Comparison of ENCODE assay signal across 11 cellular contexts in genomic region chr11:44563716-44564115, GRCh38. TPM values are rescaled to one million over a fixed set of nuclear protein-coding genes. Genes with fewer than 3 reads are reported as not detected.
A peak's percentile ranks its signal among the peaks of the same experiment; 100 is the strongest.
DNase-seq lines count a peak whose midpoint lies in the region; ATAC-seq and TF ChIP-seq lines count a peak whose summit lies in the region.
"Had no signal": no experiment of that assay in that cellular context is flagged by ENCODE, and none has a peak within 500 bp of the region (broad histone marks: within the 10 kb centered on the region; RNA-seq: fewer than 3 reads in every experiment).

No MANE protein-coding gene starts in this region.

- no peak for TF ChIP-seq POLR2A in gastroesophageal sphincter (IDR thresholded peaks at IDR 0.05)

- WGBS in gastroesophageal sphincter (ENCODE audit: low coverage in 1 of 2), 2 donors, result 73 to 78% methylated on average over 5 to 6 of the region's 6 CpGs

- H3K27ac Mint-ChIP-seq in CD4-positive, CD25-positive, alpha-beta regulatory T cell, result peak overlapping the region in 2 of 3 donors; percentile 29 to 54

- no peak for DNase-seq in CD4-positive, CD25-positive, alpha-beta regulatory T cell
- peak; percentile 48 for DNase-seq in adipocyte (ENCODE audit: low read depth)
- peak; percentile 63 for DNase-seq in skeletal muscle cell (ENCODE audit: low read depth)
- no peak for DNase-seq in NCI-H2107 (lab: John Stamatoyannopoulos, UW)
- no peak for DNase-seq in left lobe of liver (ENCODE audit: low spot score)
- DNase-seq: effector CD8-positive, alpha-beta T cell; NCI-H2171 treated with DMSO at 0.1 percent for 48 hours; stimulated activated CD4-positive, alpha-beta T cell treated with anti-CD3 and anti-CD28 coated beads, Interleukin-2, amount 100 ng/mL, for 24 hours had no signal

- H3K4me3 ChIP-seq in CD4-positive, CD25-positive, alpha-beta regulatory T cell (ENCODE audit: low read depth, low read length), result no peak overlapping the region
- H3K4me3 ChIP-seq in adipocyte (ENCODE audit: low read length), result no peak overlapping the region
- H3K4me3 ChIP-seq in gastroesophageal sphincter, result no peak overlapping the region
- H3K4me3 ChIP-seq in skeletal muscle cell (ENCODE audit: low read depth, low read length), result no peak overlapping the region

- no peaks in the 10 kb centered on the region for H3K36me3 Mint-ChIP-seq in CD4-positive, CD25-positive, alpha-beta regulatory T cell

- H3K36me3 ChIP-seq in CD4-positive, CD25-positive, alpha-beta regulatory T cell (ENCODE audit: control insufficient read depth, insufficient read depth, low read length), result no peaks in the 10 kb centered on the region
- H3K36me3 ChIP-seq in adipocyte (ENCODE audit: control insufficient read depth, insufficient read depth, low read length, severe bottlenecking), result no peaks in the 10 kb centered on the region
- H3K36me3 ChIP-seq in gastroesophageal sphincter, result no peaks in the 10 kb centered on the region

- no peaks in the 10 kb centered on the region for H3K9me3 Mint-ChIP-seq in CD4-positive, CD25-positive, alpha-beta regulatory T cell

- no peak for TF ChIP-seq EP300 in gastroesophageal sphincter (IDR thresholded peaks at IDR 0.05)

- H3K27ac ChIP-seq in CD4-positive, CD25-positive, alpha-beta regulatory T cell (ENCODE audit: insufficient read depth, low read length, poor library complexity, severe bottlenecking), result no peak overlapping the region
- peak overlapping the region; percentile 92 to 96 (median 94) for H3K27ac ChIP-seq in gastroesophageal sphincter

- H3K27me3 ChIP-seq in CD4-positive, CD25-positive, alpha-beta regulatory T cell (ENCODE audit: control insufficient read depth, insufficient read depth, low read length), result no peaks in the 10 kb centered on the region
- H3K27me3 ChIP-seq in adipocyte (replicated peaks; ENCODE audit: control insufficient read depth, insufficient read depth, low read length), result no peaks in the 10 kb centered on the region
- H3K27me3 ChIP-seq in gastroesophageal sphincter, result no peaks in the 10 kb centered on the region

- H3K9me3 ChIP-seq in CD4-positive, CD25-positive, alpha-beta regulatory T cell (ENCODE audit: control insufficient read depth in 2 of 2, low read length in 2 of 2), result no peaks in the 10 kb centered on the region
- H3K9me3 ChIP-seq in adipocyte (ENCODE audit: control insufficient read depth, low read length) (no peaks in the 10 kb centered on the region), gastroesophageal sphincter (no peaks in the 10 kb centered on the region)

- no peak for ATAC-seq in CD4-positive, CD25-positive, alpha-beta regulatory T cell (ENCODE audit: low read depth in 2 of 2)
- ATAC-seq in gastroesophageal sphincter, result no peak
- no peak for ATAC-seq in left lobe of liver
- ATAC-seq in GM18511 (IDR thresholded peaks at IDR 0.05; ENCODE audit: unreplicated experiment), result no peak
- no peak for ATAC-seq in HG03457 (IDR thresholded peaks at IDR 0.05; ENCODE audit: unreplicated experiment)

- H3K9ac ChIP-seq in adipocyte (ENCODE audit: low read length), result peak overlapping the region; percentile 91

- TF ChIP-seq CTCF in gastroesophageal sphincter (IDR thresholded peaks at IDR 0.05), result no peak

- H3K4me3 Mint-ChIP-seq in CD4-positive, CD25-positive, alpha-beta regulatory T cell, result peak overlapping the region in 3 of 4 donors; percentile 91 to 98 (median 98)

- no peaks in the 10 kb centered on the region for H3K27me3 Mint-ChIP-seq in CD4-positive, CD25-positive, alpha-beta regulatory T cell

- peaks cover 0 to 60% (median 38%) of the 10 kb centered on the region in 4 donors for H3K4me1 Mint-ChIP-seq in CD4-positive, CD25-positive, alpha-beta regulatory T cell

- H3K4me1 ChIP-seq in CD4-positive, CD25-positive, alpha-beta regulatory T cell (ENCODE audit: control insufficient read depth, insufficient read depth, low read length, poor library complexity, severe bottlenecking), result peaks cover 52% of the 10 kb centered on the region
- H3K4me1 ChIP-seq in adipocyte (ENCODE audit: control insufficient read depth, insufficient read depth, low read length) (peaks cover 35% of the 10 kb centered on the region), gastroesophageal sphincter (peaks cover 5 to 57% (median 22%) of the 10 kb centered on the region in 3 donors)

RNA-seq across cellular contexts. Expression of gene CD82, which starts 1.7 kb away (rescaled TPM):
- 132 TPM for total RNA-seq in CD4-positive, CD25-positive, alpha-beta regulatory T cell
- 100 to 1,000 TPM in 3 of 4 donors, 10 to 100 TPM in 1; 81.0 to 167 (median 118) TPM for polyA plus RNA-seq in CD4-positive, CD25-positive, alpha-beta regulatory T cell
- 10 to 100 TPM; 12.7 to 24.0 (median 19.1) TPM for total RNA-seq in gastroesophageal sphincter
- 60.6 TPM for total RNA-seq in left lobe of liver

Comparison
In these comparisons a context has a peak if more than half of its experiments do, and no peak if none do; other contexts are left out.
1. DNase-seq: peak in adipocyte (single experiment) and skeletal muscle cell (single experiment); none in CD4-positive, CD25-positive, alpha-beta regulatory T cell (0 of 3), NCI-H2107 (single experiment) and left lobe of liver (single experiment).